Comparison of ENCODE assay signal across 29 cellular contexts in genomic region chr15:36575266-36575665, GRCh38.
"Had no signal": no experiment of that assay in that cellular context is flagged by ENCODE, and none has a peak within 500 bp of the region (broad histone marks: within the 10 kb centered on the region; RNA-seq: fewer than 3 reads in every experiment).

No MANE protein-coding gene starts in this region.

- H3K4me3 ChIP-seq: ascending aorta had no signal

- DNase-seq: activated B cell treated with CpG ODN at 0.5 μM for 24 hours; activated CD4-positive, alpha-beta memory T cell treated with anti-CD3 and anti-CD28 coated beads for 36 hours; activated CD4-positive, alpha-beta T cell treated with anti-CD3 and anti-CD28 coated beads for 4 hours; activated CD4-positive, alpha-beta T cell treated with anti-CD3 and anti-CD28 coated beads, Interleukin-2, amount 10 ng/mL, durations not matched to agents 24 days and 14 days; activated CD4-positive, alpha-beta T cell treated with anti-CD3 and anti-CD28 coated beads, Interleukin-2, amount 50 U/mL, for 1 hour; activated CD4-positive, alpha-beta T cell treated with anti-CD3 and anti-CD28 coated beads, Interleukin-2, amount 50 U/mL, for 4 hours; activated CD4-positive, CD25-positive, alpha-beta regulatory T cell treated with anti-CD3 and anti-CD28 coated beads, Interleukin-2, amount 50 U/mL, for 72 hours; activated CD8-positive, alpha-beta memory T cell treated with anti-CD3 and anti-CD28 coated beads, Interleukin-2, amount 50 U/mL, for 4 hours; activated CD8-positive, alpha-beta T cell treated with anti-CD3 and anti-CD28 coated beads for 36 hours; activated effector memory CD4-positive, alpha-beta T cell treated with anti-CD3 and anti-CD28 coated beads, Interleukin-2, amount 50 U/mL, for 16 hours; activated gamma-delta T cell treated with Interleukin-2 at 50 U/mL for 16 hours; activated naive CD4-positive, alpha-beta T cell; activated naive CD4-positive, alpha-beta T cell treated with anti-CD3 and anti-CD28 coated beads for 36 hours; activated naive CD4-positive, alpha-beta T cell treated with anti-CD3 and anti-CD28 coated beads, Interleukin-2, amount 50 U/mL, for 16 hours; activated naive CD8-positive, alpha-beta T cell treated with anti-CD3 and anti-CD28 coated beads for 36 hours; activated T-cell treated with anti-CD3 and anti-CD28 coated beads for 4 hours; activated T-cell treated with anti-CD3 and anti-CD28 coated beads, Interleukin-2, amount 50 U/mL, for 1 hour; activated T-cell treated with anti-CD3 and anti-CD28 coated beads, Interleukin-2, amount 50 U/mL, for 4 hours; activated T-cell treated with anti-CD3 and anti-CD28 coated beads, Interleukin-2, amount 50 U/mL, for 72 hours; amygdala; anterior cingulate cortex; central memory CD4-positive, alpha-beta T cell; T-helper 1 cell; T-helper 2 cell; T-helper 9 cell had no signal

- ATAC-seq: activated CD8-positive, alpha-beta T cell treated with anti-CD3 and anti-CD28 coated beads for 36 hours; activated naive CD4-positive, alpha-beta T cell treated with anti-CD3 and anti-CD28 coated beads, Interleukin-2, amount 50 U/mL, for 72 hours; activated T-cell treated with anti-CD3 and anti-CD28 coated beads, Interleukin-2, amount 50 U/mL, for 4 hours; activated T-cell treated with anti-CD3 and anti-CD28 coated beads, Interleukin-2, amount 50 U/mL, for 72 hours; activated T-helper 17 cell treated with anti-CD3 and anti-CD28 coated beads, Interleukin-2, amount 50 U/mL, for 72 hours had no signal

- H3K36me3 ChIP-seq: ascending aorta had no signal

- H3K27me3 ChIP-seq: ascending aorta had no signal

- H3K27ac ChIP-seq: ascending aorta, VCaP had no signal

- H3K9me3 ChIP-seq: ascending aorta had no signal
